ENCODE assay signal across 23 cellular contexts in the genomic region with DNA sequence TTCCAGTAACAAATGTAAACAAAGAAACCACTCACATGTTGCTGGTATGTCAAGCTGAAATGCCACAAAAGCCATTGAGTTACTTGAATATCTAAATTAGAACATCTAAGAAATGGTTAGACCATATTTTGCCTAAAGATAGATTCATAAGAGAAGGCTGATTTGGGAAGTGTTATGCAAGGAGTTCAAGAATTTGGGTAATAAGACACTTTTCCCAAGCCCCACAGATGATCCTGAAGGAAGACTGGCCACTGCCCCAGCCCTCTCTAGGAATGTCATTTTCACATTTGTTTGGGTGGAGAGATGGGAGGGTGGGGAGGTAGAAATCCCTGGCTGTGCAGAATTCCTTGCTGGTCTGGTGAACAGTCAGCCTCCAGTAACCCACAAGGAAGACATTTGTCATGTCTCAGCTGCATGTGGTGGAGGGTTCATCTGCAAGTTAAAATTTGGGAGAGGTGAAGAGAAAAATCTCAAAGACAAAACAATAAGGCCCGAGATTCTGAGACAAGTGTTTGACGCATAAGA.
"Had no signal": no experiment of that assay in that cellular context is flagged by ENCODE, and none has a peak within 500 bp of the region (broad histone marks: within the 10 kb centered on the region; RNA-seq: fewer than 3 reads in every experiment).

No MANE protein-coding gene starts in this region.

- ATAC-seq: activated CD8-positive, alpha-beta T cell treated with anti-CD3 and anti-CD28 coated beads, Interleukin-2, amount 10 ng/mL, durations not matched to agents 7 days and 5 days; T-helper 17 cell; WTC11 had no signal

- H3K9me3 Mint-ChIP-seq: brain; central memory CD8-positive, alpha-beta T cell; WTC11 had no signal

- H3K27me3 Mint-ChIP-seq: T-helper 17 cell had no signal

- H3K27ac Mint-ChIP-seq: activated CD8-positive, alpha-beta T cell treated with anti-CD3 and anti-CD28 coated beads, Interleukin-2, amount 10 ng/mL, durations not matched to agents 7 days and 5 days; activated naive CD8-positive, alpha-beta T cell treated with anti-CD3 and anti-CD28 coated beads, Interleukin-2, amount 10 ng/mL, durations not matched to agents 7 days and 5 days; brain; T-helper 17 cell; WTC11 had no signal

- DNase-seq: activated CD4-positive, alpha-beta T cell treated with anti-CD3 and anti-CD28 coated beads for 48 hours; activated CD4-positive, alpha-beta T cell treated with anti-CD3 and anti-CD28 coated beads, Interleukin-2, amount 50 U/mL, for 4 hours; activated CD4-positive, CD25-positive, alpha-beta regulatory T cell treated with anti-CD3 and anti-CD28 coated beads, Interleukin-2, amount 50 U/mL, for 72 hours; activated CD8-positive, alpha-beta memory T cell treated with anti-CD3 and anti-CD28 coated beads, Interleukin-2, amount 50 U/mL, for 48 hours; activated CD8-positive, alpha-beta T cell treated with anti-CD3 and anti-CD28 coated beads, Interleukin-2, amount 10 ng/mL, durations not matched to agents 7 days and 5 days; activated naive CD4-positive, alpha-beta T cell treated with anti-CD3 and anti-CD28 coated beads, Interleukin-2, amount 50 U/mL, for 16 hours; activated naive CD8-positive, alpha-beta T cell treated with anti-CD3 and anti-CD28 coated beads, Interleukin-2, amount 10 ng/mL, durations not matched to agents 7 days and 5 days; activated T-cell treated with anti-CD3 and anti-CD28 coated beads, Interleukin-2, amount 50 U/mL, for 1 hour; adrenal gland; anterior cingulate cortex; NCI-H1105 treated with DMSO at 0.1 percent for 48 hours; NCI-H1436 treated with DMSO at 0.1 percent for 48 hours; NCI-H187; NCI-H2081 treated with DMSO at 0.1 percent for 48 hours; NCI-H226; NCI-H526 treated with DMSO at 0.1 percent for 48 hours; NCI-H82; SIG-M5; T-helper 17 cell; T-helper 9 cell had no signal

- H3K36me3 Mint-ChIP-seq: brain, WTC11 had no signal

- H3K4me3 Mint-ChIP-seq: activated CD8-positive, alpha-beta T cell treated with anti-CD3 and anti-CD28 coated beads, Interleukin-2, amount 10 ng/mL, durations not matched to agents 7 days and 5 days; activated naive CD8-positive, alpha-beta T cell treated with anti-CD3 and anti-CD28 coated beads, Interleukin-2, amount 10 ng/mL, durations not matched to agents 7 days and 5 days; brain; central memory CD8-positive, alpha-beta T cell; T-helper 17 cell; WTC11 had no signal

- H3K4me1 Mint-ChIP-seq: central memory CD8-positive, alpha-beta T cell; T-helper 17 cell had no signal
